1 cellular context compared by ENCODE assay signal in genomic region chr2:101509498-101510274, GRCh38.
TF ChIP-seq lines count a peak whose summit lies in the region.

No MANE protein-coding gene starts in this region.

TF ChIP-seq in GM23338, 12 proteins besides CTCF, POLR2A, EP300 and RAD21 (continued from another document):
- TF ChIP-seq NANOG (IDR thresholded peaks at IDR 0.05; ENCODE audit: borderline replicate concordance) (no peak), REST (IDR thresholded peaks at IDR 0.05; ENCODE audit: unreplicated experiment) (no peak), JUNB (IDR thresholded peaks at IDR 0.05; ENCODE audit: unreplicated experiment) (no peak), ZNF331 (CRISPR knock-in tag; IDR thresholded peaks at IDR 0.05; ENCODE audit: low read depth) (no peak), ZNF114 (CRISPR knock-in tag; IDR thresholded peaks at IDR 0.05) (no peak)
- TF ChIP-seq, protein P1, sequence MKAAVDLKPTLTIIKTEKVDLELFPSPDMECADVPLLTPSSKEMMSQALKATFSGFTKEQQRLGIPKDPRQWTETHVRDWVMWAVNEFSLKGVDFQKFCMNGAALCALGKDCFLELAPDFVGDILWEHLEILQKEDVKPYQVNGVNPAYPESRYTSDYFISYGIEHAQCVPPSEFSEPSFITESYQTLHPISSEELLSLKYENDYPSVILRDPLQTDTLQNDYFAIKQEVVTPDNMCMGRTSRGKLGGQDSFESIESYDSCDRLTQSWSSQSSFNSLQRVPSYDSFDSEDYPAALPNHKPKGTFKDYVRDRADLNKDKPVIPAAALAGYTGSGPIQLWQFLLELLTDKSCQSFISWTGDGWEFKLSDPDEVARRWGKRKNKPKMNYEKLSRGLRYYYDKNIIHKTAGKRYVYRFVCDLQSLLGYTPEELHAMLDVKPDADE (IDR thresholded peaks at IDR 0.05), result no peak
